9 cellular contexts compared by ENCODE assay signal in the genomic region with DNA sequence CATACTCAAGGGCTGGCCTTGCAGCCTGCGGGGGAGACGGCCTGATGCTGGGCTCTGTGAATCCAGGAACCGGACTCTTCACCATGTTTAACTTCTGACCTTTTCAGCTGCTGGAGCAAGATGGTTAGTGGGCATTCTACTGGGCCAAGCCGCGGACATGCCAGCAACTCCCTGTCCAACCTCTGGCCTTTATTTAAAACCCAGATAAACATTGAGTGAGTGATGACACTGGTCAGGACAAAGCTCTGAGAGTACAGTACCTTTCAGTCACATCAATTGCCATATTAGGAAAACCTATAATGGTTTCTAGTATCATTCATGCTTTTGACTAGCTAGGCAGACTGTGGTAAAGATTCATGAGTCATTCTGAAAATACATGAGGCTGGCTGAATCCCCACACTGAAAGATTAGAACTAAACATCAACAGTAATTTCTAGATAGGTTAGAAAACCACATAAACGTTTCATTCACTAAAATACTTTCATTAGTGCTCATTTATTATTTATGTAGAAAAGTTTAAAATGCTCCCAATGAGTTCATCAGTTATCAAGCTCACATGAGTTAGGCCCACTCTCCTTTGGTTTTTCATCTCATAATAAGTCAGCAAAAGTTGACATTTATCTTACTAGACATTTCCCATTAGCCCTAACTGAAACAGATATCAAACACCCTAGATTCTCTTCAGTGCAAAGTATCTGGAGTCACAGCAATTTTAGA. TPM values are rescaled to one million over a fixed set of nuclear protein-coding genes. Genes with fewer than 3 reads are reported as not detected.
DNase-seq lines count a peak whose midpoint lies in the region; ATAC-seq and TF ChIP-seq lines count a peak whose summit lies in the region.
"Had no signal": no experiment of that assay in that cellular context is flagged by ENCODE, and none has a peak within 500 bp of the region (broad histone marks: within the 10 kb centered on the region; RNA-seq: fewer than 3 reads in every experiment).

No MANE protein-coding gene starts in this region.

- no peak overlapping the region for H3K27ac Mint-ChIP-seq in T-helper 1 cell treated with Interleukin-12 subunit alpha and Interleukin-12 subunit beta and Interleukin-4 antibody, amounts not matched to agents 30 μg/mL and 1 μg/mL, for 36 hours

- H3K27ac ChIP-seq in left lung (no peak overlapping the region), tibial nerve (no peak overlapping the region)
- H3K27ac ChIP-seq: neutrophil had no signal

- H3K4me1 ChIP-seq in left lung = no peaks in the 10 kb centered on the region
- no peaks in the 10 kb centered on the region for H3K4me1 ChIP-seq in tibial nerve

- H3K9me3 ChIP-seq in left lung = no peaks in the 10 kb centered on the region
- H3K9me3 ChIP-seq in tibial nerve = no peaks in the 10 kb centered on the region
- H3K9me3 ChIP-seq: neutrophil had no signal

- ATAC-seq in GM18870 (IDR thresholded peaks at IDR 0.05; ENCODE audit: unreplicated experiment) (peak; percentile 96), HG02642 (IDR thresholded peaks at IDR 0.05; ENCODE audit: poor library complexity, unreplicated experiment) (peak; percentile 94), left lung (peak; percentile 12)

- peaks cover 31% of the 10 kb centered on the region for H3K27me3 Mint-ChIP-seq in T-helper 1 cell treated with Interleukin-12 subunit alpha and Interleukin-12 subunit beta and Interleukin-4 antibody, amounts not matched to agents 30 μg/mL and 1 μg/mL, for 36 hours (ENCODE audit: low read depth)

- no peak for DNase-seq in left lung
- DNase-seq in NCI-H774 (lab: John Stamatoyannopoulos, UW) = no peak
- DNase-seq in NCI-H1105 treated with DMSO at 0.1 percent for 48 hours (lab: John Stamatoyannopoulos, UW) = no peak
- DNase-seq in tibial nerve (ENCODE audit: low spot score in 2 of 2) = no peak
- no peak for DNase-seq in effector CD8-positive, alpha-beta T cell (lab: John Stamatoyannopoulos, UW)

- no peak overlapping the region for H3K4me3 ChIP-seq in left lung
- H3K4me3 ChIP-seq in tibial nerve = no peak overlapping the region

- H3K36me3 Mint-ChIP-seq in T-helper 1 cell treated with Interleukin-12 subunit alpha and Interleukin-12 subunit beta and Interleukin-4 antibody, amounts not matched to agents 30 μg/mL and 1 μg/mL, for 36 hours (ENCODE audit: low read depth) = peaks cover 35% of the 10 kb centered on the region

- WGBS in tibial nerve, 2 donors = 57 to 70% methylated on average over 6 of the region's 6 CpGs

- H3K9me3 Mint-ChIP-seq in T-helper 1 cell treated with Interleukin-12 subunit alpha and Interleukin-12 subunit beta and Interleukin-4 antibody, amounts not matched to agents 30 μg/mL and 1 μg/mL, for 36 hours = no peaks in the 10 kb centered on the region

- no peak for TF ChIP-seq EP300 in tibial nerve (IDR thresholded peaks at IDR 0.05)

- intact Hi-C loops in left lung (cut with DNase I) = no loop called here

- peak overlapping the region; percentile 1 for H3K4me3 Mint-ChIP-seq in T-helper 1 cell treated with Interleukin-12 subunit alpha and Interleukin-12 subunit beta and Interleukin-4 antibody, amounts not matched to agents 30 μg/mL and 1 μg/mL, for 36 hours

- no peak for TF ChIP-seq CTCF in left lung (IDR thresholded peaks at IDR 0.05)
- TF ChIP-seq CTCF in tibial nerve (IDR thresholded peaks at IDR 0.05) = no peak

- H3K4me1 Mint-ChIP-seq in T-helper 1 cell treated with Interleukin-12 subunit alpha and Interleukin-12 subunit beta and Interleukin-4 antibody, amounts not matched to agents 30 μg/mL and 1 μg/mL, for 36 hours (ENCODE audit: low read depth) = peaks cover 12% of the 10 kb centered on the region

- peaks cover 0 to 13% of the 10 kb centered on the region in 2 donors for H3K27me3 ChIP-seq in left lung
- H3K27me3 ChIP-seq in tibial nerve = no peaks in the 10 kb centered on the region

- TF ChIP-seq POLR2A in tibial nerve (IDR thresholded peaks at IDR 0.05) = no peak

- H3K36me3 ChIP-seq in left lung (peaks cover 0 to 58% of the 10 kb centered on the region in 2 donors), tibial nerve (peaks cover 0 to 68% (median 0%) of the 10 kb centered on the region in 3 donors)

RNA-seq across cellular contexts. Expression of gene ACTA1, which starts 7.1 kb away (rescaled TPM):
- total RNA-seq in left lung = 1 to 10 TPM in 1 of 2 donors, under 1 TPM in 1; 0.52 to 1.2 TPM
- total RNA-seq in tibial nerve = 1 to 10 TPM in 1 of 4 donors, under 1 TPM in 1, not detected in 2; 0.39 to 1.0 TPM

Comparison
In these comparisons a context has a peak if more than half of its experiments do, and no peak if none do; other contexts are left out.
1. ATAC-seq: peak in every context shown above with its lines; median percentile 96 in GM18870; 94 in HG02642; 12 in left lung.